Comparison of ENCODE assay signal across 9 cellular contexts in genomic region chr2:230589497-230590015, GRCh38.
DNase-seq lines count a peak whose midpoint lies in the region; ATAC-seq lines count a peak whose summit lies in the region.
"Had no signal": no experiment of that assay in that cellular context is flagged by ENCODE, and none has a peak within 500 bp of the region (broad histone marks: within the 10 kb centered on the region; RNA-seq: fewer than 3 reads in every experiment).

No MANE protein-coding gene starts in this region.

- DNase-seq in T-helper 17 cell (no peak), DMS53 (lab: John Stamatoyannopoulos, UW) (no peak), NCI-H345 treated with DMSO at 0.1 percent for 48 hours (lab: John Stamatoyannopoulos, UW; ENCODE audit: unreplicated experiment) (no peak), GM03348 (ENCODE audit: low spot score) (no peak), left ventricle myocardium superior (no peak)
- DNase-seq: amygdala had no signal

- H3K36me3 Mint-ChIP-seq in T-helper 17 cell (ENCODE audit: low read depth): peaks cover 2% of the 10 kb centered on the region

- H4K20me1 ChIP-seq in BLaER1 treated with 17β-estradiol and CSF1 and Interleukin-3, amounts not matched to agents 10 nM and 100 nM: no peaks in the 10 kb centered on the region

- intact Hi-C loops in left ventricle myocardium superior (cut with micrococcal nuclease): no loop called here

- H3K4me2 ChIP-seq in BLaER1 treated with 17β-estradiol and CSF1 and Interleukin-3, amounts not matched to agents 10 nM and 100 nM: peak overlapping the region; percentile 3 to 75 (median 48); a peak in 20 of 22 replicates

- no peak overlapping the region for H3K4me3 Mint-ChIP-seq in T-helper 17 cell

- no peaks in the 10 kb centered on the region for H3K27me3 ChIP-seq in BLaER1 treated with 17β-estradiol and CSF1 and Interleukin-3, amounts not matched to agents 10 nM and 100 nM

- peaks cover 0 to 6% (median 0%) of the 10 kb centered on the region in 11 experiments; a peak in 1 of 22 replicates for H3K9me3 ChIP-seq in BLaER1 treated with 17β-estradiol and CSF1 and Interleukin-3, amounts not matched to agents 10 nM and 100 nM (replicated peaks in 1 of 11)
- no peaks in the 10 kb centered on the region for H3K9me3 ChIP-seq in T-helper 17 cell (ENCODE audit: control insufficient read depth, low read length, poor library complexity, severe bottlenecking)

- H3K4me1 Mint-ChIP-seq in T-helper 17 cell: peaks cover 18% of the 10 kb centered on the region

- H3K9ac ChIP-seq in BLaER1 treated with 17β-estradiol and CSF1 and Interleukin-3, amounts not matched to agents 10 nM and 100 nM: peak overlapping the region in 5 of 11 experiments; percentile 9 to 47 (median 41); a peak in 7 of 22 replicates

- peak; percentile 96 for ATAC-seq in GM19035 (IDR thresholded peaks at IDR 0.05; ENCODE audit: unreplicated experiment)
- peak; percentile 91 for ATAC-seq in HG03025 (IDR thresholded peaks at IDR 0.05; ENCODE audit: low FRiP score, unreplicated experiment)
- peak; percentile 61 for ATAC-seq in T-helper 17 cell
- ATAC-seq in left ventricle myocardium superior: no peak

- H3K4me1 ChIP-seq in BLaER1 treated with 17β-estradiol and CSF1 and Interleukin-3, amounts not matched to agents 10 nM and 100 nM: peaks cover 17 to 45% (median 21%) of the 10 kb centered on the region in 10 experiments

- H3K27ac Mint-ChIP-seq in T-helper 17 cell: no peak overlapping the region

- H3K27ac ChIP-seq in BLaER1 treated with 17β-estradiol and CSF1 and Interleukin-3, amounts not matched to agents 10 nM and 100 nM: peak overlapping the region; percentile 24 to 81 (median 61); a peak in 20 of 22 replicates

- no peak overlapping the region for H3K4me3 ChIP-seq in BLaER1 treated with 17β-estradiol and CSF1 and Interleukin-3, amounts not matched to agents 10 nM and 100 nM

- no peaks in the 10 kb centered on the region for H3K27me3 Mint-ChIP-seq in T-helper 17 cell

- H3K36me3 ChIP-seq in BLaER1 treated with 17β-estradiol and CSF1 and Interleukin-3, amounts not matched to agents 10 nM and 100 nM: no peaks in the 10 kb centered on the region
